Comparison of ENCODE assay signal across 11 cellular contexts in the genomic region with DNA sequence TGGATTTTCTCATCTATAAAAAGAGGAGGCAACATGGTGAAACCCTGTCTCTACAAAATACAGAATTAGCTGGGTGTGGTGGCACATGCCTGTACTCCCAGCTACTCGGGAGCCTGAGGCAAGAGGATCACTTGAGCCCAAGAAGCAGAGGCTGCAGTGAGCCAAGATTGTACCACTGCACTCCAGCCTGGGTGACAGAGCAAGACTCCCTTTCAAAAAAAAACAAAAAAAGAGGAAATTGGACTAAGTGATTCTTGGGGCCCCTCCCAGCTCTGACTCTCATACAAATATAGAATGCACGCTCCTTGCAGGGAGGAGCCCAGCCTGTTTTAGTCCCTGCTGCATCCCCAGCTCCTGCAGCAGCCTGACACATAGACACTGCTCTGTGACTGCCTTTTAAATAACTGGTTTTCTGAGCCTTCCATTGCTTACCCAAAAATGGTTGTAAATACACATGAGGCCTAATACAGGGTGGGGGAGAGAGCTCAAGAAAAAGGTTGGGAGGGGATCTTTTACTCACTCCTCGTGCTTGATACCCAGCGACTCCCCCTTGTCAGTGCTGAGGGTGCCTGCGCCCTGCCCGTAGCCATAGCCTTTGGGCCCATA. TPM values are rescaled to one million over a fixed set of nuclear protein-coding genes. Genes with fewer than 3 reads are reported as not detected.
DNase-seq lines count a peak whose midpoint lies in the region; ATAC-seq and TF ChIP-seq lines count a peak whose summit lies in the region.
"Had no signal": no experiment of that assay in that cellular context is flagged by ENCODE, and none has a peak within 500 bp of the region (broad histone marks: within the 10 kb centered on the region; RNA-seq: fewer than 3 reads in every experiment).

No MANE protein-coding gene starts in this region.

- H3K27me3 ChIP-seq in heart right ventricle, result no peaks in the 10 kb centered on the region
- no peaks in the 10 kb centered on the region for H3K27me3 ChIP-seq in breast epithelium
- H3K27me3 ChIP-seq in muscle layer of duodenum (ENCODE audit: low read depth, low read length), result no peaks in the 10 kb centered on the region
- H3K27me3 ChIP-seq in vagina, result no peaks in the 10 kb centered on the region

- peak overlapping the region in 6 of 10 donors; percentile 8 to 74 (median 43) for H3K27ac ChIP-seq in heart right ventricle
- H3K27ac ChIP-seq in breast epithelium, result peak overlapping the region; percentile 66 to 97
- H3K27ac ChIP-seq in muscle layer of duodenum (ENCODE audit: low read length), result peak overlapping the region; percentile 47
- peak overlapping the region; percentile 93 for H3K27ac ChIP-seq in vagina

- in situ Hi-C loops in GM13977 (cut with MboI; ENCODE audit: low pct_unique_long_range_greater_than_20kb, low sequenced_read_pairs, unreplicated experiment), result no loop called here

- H3K36me3 ChIP-seq in heart right ventricle (peaks cover 0 to 88% (median 10%) of the 10 kb centered on the region in 9 donors), breast epithelium (peaks cover 9% of the 10 kb centered on the region), muscle layer of duodenum (ENCODE audit: control insufficient read depth in 1 of 2, insufficient read depth in 2 of 2, low read length in 2 of 2) (peaks cover 55 to 65% of the 10 kb centered on the region in 2 donors), vagina (peaks cover 0 to 30% of the 10 kb centered on the region in 2 donors)

- no peak for DNase-seq in heart right ventricle
- no peak for DNase-seq in left ventricle myocardium superior
- no peak for DNase-seq in breast epithelium (ENCODE audit: low spot score in 2 of 2)
- no peak for DNase-seq in vagina (ENCODE audit: extremely low spot score in 2 of 2)
- DNase-seq in GM13977 (ENCODE audit: low spot score), result no peak
- DNase-seq in HuH-7 (ENCODE audit: low spot score), result no peak
- DNase-seq: activated naive CD4-positive, alpha-beta T cell treated with anti-CD3 and anti-CD28 coated beads, Interleukin-2, amount 10 ng/mL, durations not matched to agents 7 days and 5 days; NCI-H1092 had no signal

- 90 to 93% methylated on average over 6 of the region's 6 CpGs for WGBS in heart right ventricle, 2 donors

- intact Hi-C loops in heart right ventricle (cut with DNase I) (no loop called here), left ventricle myocardium superior (cut with micrococcal nuclease) (no loop called here), breast epithelium (cut with DNase I; ENCODE audit: low total_unique reads) (no loop called here), vagina (cut with DNase I) (no loop called here)

- H3K4me3 ChIP-seq in heart right ventricle (no peak overlapping the region), breast epithelium (no peak overlapping the region), muscle layer of duodenum (ENCODE audit: low read depth in 1 of 2, low read length in 2 of 2) (peak overlapping the region in 1 of 2 donors; percentile 10), vagina (no peak overlapping the region)

- ATAC-seq in heart right ventricle, result no peak
- no peak for ATAC-seq in left ventricle myocardium superior
- ATAC-seq in GM18909 (IDR thresholded peaks at IDR 0.05; ENCODE audit: poor library complexity, unreplicated experiment), result no peak

- peaks cover 10 to 87% (median 74%) of the 10 kb centered on the region in 9 donors for H3K4me1 ChIP-seq in heart right ventricle
- H3K4me1 ChIP-seq in breast epithelium, result peaks cover 20 to 54% of the 10 kb centered on the region in 2 donors
- H3K4me1 ChIP-seq in muscle layer of duodenum (ENCODE audit: control insufficient read depth in 1 of 2, insufficient read depth in 2 of 2, low read length in 2 of 2), result peaks cover 35 to 92% of the 10 kb centered on the region in 2 donors
- H3K4me1 ChIP-seq in vagina, result peaks cover 72% of the 10 kb centered on the region

- no peaks in the 10 kb centered on the region for H3K9me3 ChIP-seq in heart right ventricle
- H3K9me3 ChIP-seq in breast epithelium, result no peaks in the 10 kb centered on the region
- no peaks in the 10 kb centered on the region for H3K9me3 ChIP-seq in muscle layer of duodenum (ENCODE audit: control insufficient read depth in 1 of 2, low read length in 2 of 2)
- H3K9me3 ChIP-seq in vagina, result no peaks in the 10 kb centered on the region

- no peak for TF ChIP-seq CTCF in heart right ventricle (IDR thresholded peaks at IDR 0.05)
- no peak for TF ChIP-seq CTCF in breast epithelium (IDR thresholded peaks at IDR 0.05)
- TF ChIP-seq CTCF in vagina (IDR thresholded peaks at IDR 0.05), result no peak
- no peak for TF ChIP-seq CTCF in GM13977 (IDR thresholded peaks at IDR 0.05; ENCODE audit: extremely low read depth, insufficient read depth, missing control alignments)

- TF ChIP-seq POLR2A in breast epithelium (IDR thresholded peaks at IDR 0.05), result no peak
- no peak for TF ChIP-seq POLR2A in vagina (IDR thresholded peaks at IDR 0.05)

RNA-seq across cellular contexts. Expression of a gene that starts 17.2 kb away (rescaled TPM):
- total RNA-seq in heart right ventricle, result 100 to 1,000 TPM in 1 of 10 donors, 10 to 100 TPM in 9; 48.1 to 103 (median 58.9) TPM
- 100 to 1,000 TPM in 1 of 2 donors, 10 to 100 TPM in 1; 74.5 to 104 TPM for polyA plus RNA-seq in heart right ventricle
- total RNA-seq in left ventricle myocardium superior, result 41.4 TPM
- 1,000 to 10,000 TPM in 1 of 3 donors, 100 to 1,000 TPM in 2; 186 to 1,491 (median 767) TPM for total RNA-seq in breast epithelium
- 729 TPM for total RNA-seq in vagina

RNA-seq across cellular contexts. Expression of a gene that starts 20.8 kb away (rescaled TPM):
- total RNA-seq in heart right ventricle, result 10 to 100 TPM; 14.4 to 40.0 (median 23.6) TPM
- polyA plus RNA-seq in heart right ventricle, result 10 to 100 TPM; 20.8 to 35.6 TPM
- 20.4 TPM for total RNA-seq in left ventricle myocardium superior
- total RNA-seq in breast epithelium, result 100 to 1,000 TPM in 1 of 3 donors, 10 to 100 TPM in 2; 65.7 to 116 (median 92.7) TPM
- 80.5 TPM for total RNA-seq in vagina
- total RNA-seq: OCI-LY7 had no signal

RNA-seq across cellular contexts. Expression of a gene that starts 49.2 kb away (rescaled TPM):
- total RNA-seq in heart right ventricle, result 100 to 1,000 TPM in 3 of 10 donors, 10 to 100 TPM in 7; 29.5 to 111 (median 89.0) TPM
- 10 to 100 TPM; 13.7 to 61.5 TPM for polyA plus RNA-seq in heart right ventricle
- 63.3 TPM for total RNA-seq in left ventricle myocardium superior
- 10 to 100 TPM; 11.3 to 31.5 (median 22.7) TPM for total RNA-seq in breast epithelium
- total RNA-seq in vagina, result 45.9 TPM

Comparison
In these comparisons a context has a peak if more than half of its experiments do, and no peak if none do; other contexts are left out.
1. H3K27ac ChIP-seq: peak in every context shown above with its lines; median percentile 93 in vagina; 82 in breast epithelium; 47 in muscle layer of duodenum; 43 in heart right ventricle.